ENCODE assay signal across 8 cellular contexts in genomic region chrX:49041683-49042529, GRCh38. TPM values are rescaled to one million over a fixed set of nuclear protein-coding genes. Genes with fewer than 3 reads are reported as not detected.
DNase-seq lines count a peak whose midpoint lies in the region; ATAC-seq and TF ChIP-seq lines count a peak whose summit lies in the region.

No MANE protein-coding gene starts in this region.

- DNase-seq in DMS 273 (lab: John Stamatoyannopoulos, UW; ENCODE audit: unreplicated experiment) = peak; percentile 49
- no peak for DNase-seq in DMS 273 treated with DMSO at 0.1 percent for 48 hours (lab: John Stamatoyannopoulos, UW)
- DNase-seq in OCI-LY7 (ENCODE audit: low spot score) = peak; percentile 27
- DNase-seq in central memory CD4-positive, alpha-beta T cell = peak; percentile 13
- no peak for DNase-seq in memory B cell (ENCODE audit: low spot score in 2 of 2)
- no peak for DNase-seq in uterus
- no peak for DNase-seq in omental fat pad (ENCODE audit: low spot score)

- TSS peak; percentile 62 for BruUV-seq in OCI-LY7 (replicated peaks; lab: Mats Ljungman, UMichigan)

- ATAC-seq in memory B cell (ENCODE audit: low read depth) (no peak), HG02763 (IDR thresholded peaks at IDR 0.05; ENCODE audit: unreplicated experiment) (no peak), omental fat pad (ENCODE audit: low FRiP score) (no peak)

- H3K79me2 ChIP-seq in OCI-LY7 (ENCODE audit: insufficient read depth, low read depth, low read length) = peaks cover 13% of the 10 kb centered on the region; the same call in 1 of the 2 replicates

- H3K4me1 Mint-ChIP-seq in memory B cell = peaks cover 20% of the 10 kb centered on the region

- H3K27ac Mint-ChIP-seq in memory B cell = peak overlapping the region; percentile 96

- POLR2A ChIA-PET in OCI-LY7 (lab: Charles Lee) = interaction anchor here (0.5 to 3.3 kb wide), 6 partner anchors 39 to 126 kb away, joined by 3 to 12 read pairs (median 3); partner anchors contain the start of gene GRIPAP1

- peaks cover 45% of the 10 kb centered on the region for H3K4me1 ChIP-seq in OCI-LY7 (ENCODE audit: insufficient read depth, low read length, poor library complexity, severe bottlenecking)
- H3K4me1 ChIP-seq in uterus = peaks cover 0 to 4% of the 10 kb centered on the region in 2 donors

- peak overlapping the region; percentile 92 for H3K4me2 ChIP-seq in OCI-LY7 (ENCODE audit: low read length)

- H3K9me2 ChIP-seq in OCI-LY7 (ENCODE audit: insufficient read depth, low read length) = no peaks in the 10 kb centered on the region

- intact Hi-C loops in OCI-LY7 (cut with micrococcal nuclease; ENCODE audit: unreplicated experiment) (loop anchor here (2.0 to 5.0 kb wide), 4 partner anchors 39 to 145 kb away; partner anchors contain the start of genes GRIPAP1, PIM2, PQBP1 and TIMM17B), uterus (cut with DNase I; ENCODE audit: low total_unique reads) (no loop called here)

- no peaks in the 10 kb centered on the region for H3K27me3 ChIP-seq in uterus

- peak overlapping the region; percentile 86 for H3K4me3 Mint-ChIP-seq in memory B cell

- H3K27ac ChIP-seq in OCI-LY7 (ENCODE audit: low read depth, low read length, poor library complexity, severe bottlenecking) (peak overlapping the region; percentile 55), uterus (peak overlapping the region; percentile 97 to 98)

- no peaks in the 10 kb centered on the region for H3K9me3 ChIP-seq in OCI-LY7 (ENCODE audit: low read length)
- H3K9me3 ChIP-seq in uterus = no peaks in the 10 kb centered on the region

- H3K9me3 Mint-ChIP-seq in memory B cell = no peaks in the 10 kb centered on the region

- peaks cover 4% of the 10 kb centered on the region for H3K36me3 Mint-ChIP-seq in memory B cell

- CTCF ChIA-PET in OCI-LY7 (lab: Charles Lee; ENCODE audit: unreplicated experiment) = no interaction called here

- H3K27me3 Mint-ChIP-seq in memory B cell = no peaks in the 10 kb centered on the region

- H3K36me3 ChIP-seq in OCI-LY7 (ENCODE audit: insufficient read depth, low read length) (peaks cover 25% of the 10 kb centered on the region), uterus (no peaks in the 10 kb centered on the region)

- no peak overlapping the region for H2AFZ ChIP-seq in OCI-LY7 (ENCODE audit: low read length)

- no peak for TF ChIP-seq POLR2A in uterus (IDR thresholded peaks at IDR 0.05)

- H3K4me3 ChIP-seq in OCI-LY7 (ENCODE audit: low read depth, low read length, poor library complexity, severe bottlenecking) (peak overlapping the region; percentile 84), uterus (peak overlapping the region; percentile 56 to 57)

- no peak for TF ChIP-seq CTCF in OCI-LY7 (conservative IDR thresholded peaks at IDR 0.05; ENCODE audit: low read length)
- no peak for TF ChIP-seq CTCF in uterus (IDR thresholded peaks at IDR 0.05)
- TF ChIP-seq CTCF in omental fat pad (IDR thresholded peaks at IDR 0.05) = no peak

- H4K20me1 ChIP-seq in OCI-LY7 (ENCODE audit: insufficient read depth, low read length) = no peaks in the 10 kb centered on the region

RNA-seq across cellular contexts. Expression of gene TFE3, which starts 1.3 kb away (rescaled TPM):
- 7.6 and 10.2 TPM in 2 replicates for total RNA-seq in OCI-LY7 (2014; rRNA removed; shearing (Covaris generic))
- 19.0 and 19.8 TPM in 2 replicates for total RNA-seq in OCI-LY7 (2022)
- 10 to 100 TPM; 16.7 to 75.0 (median 38.7) TPM for total RNA-seq in uterus
- total RNA-seq in omental fat pad = 100 to 1,000 TPM in 3 of 4 donors, 10 to 100 TPM in 1; 89.8 to 124 (median 116) TPM

RNA-seq across cellular contexts. Expression of gene CCDC120, which starts 16.9 kb away (rescaled TPM):
- total RNA-seq in OCI-LY7 (2014; rRNA removed; shearing (Covaris generic)) = 0.95 and 1.4 TPM in 2 replicates
- total RNA-seq in OCI-LY7 (2022) = 3.6 and 4.1 TPM in 2 replicates
- 10 to 100 TPM in 1 of 4 donors, 1 to 10 TPM in 3; 2.0 to 12.0 (median 4.2) TPM for total RNA-seq in uterus
- total RNA-seq in omental fat pad = 1 to 10 TPM; 1.1 to 3.2 (median 2.5) TPM

RNA-seq across cellular contexts. Expression of gene PRAF2, which starts 31.9 kb away (rescaled TPM):
- total RNA-seq in OCI-LY7 (2014; rRNA removed; shearing (Covaris generic)) = 2.3 and 8.1 TPM in 2 replicates
- 17.5 and 20.3 TPM in 2 replicates for total RNA-seq in OCI-LY7 (2022)
- 10 to 100 TPM in 2 of 4 donors, 1 to 10 TPM in 1, under 1 TPM in 1; 0.77 to 45.2 (median 23.8) TPM for total RNA-seq in uterus
- total RNA-seq in omental fat pad = 10 to 100 TPM in 3 of 4 donors, 1 to 10 TPM in 1; 7.8 to 17.3 (median 12.3) TPM

RNA-seq across cellular contexts. Expression of gene WDR45, which starts 37.8 kb away (rescaled TPM):
- 32.4 and 37.6 TPM in 2 replicates for total RNA-seq in OCI-LY7 (2014; rRNA removed; shearing (Covaris generic))
- 46.2 and 48.7 TPM in 2 replicates for total RNA-seq in OCI-LY7 (2022)
- total RNA-seq in uterus = 10 to 100 TPM; 37.6 to 96.5 (median 58.7) TPM
- 100 to 1,000 TPM in 3 of 4 donors, 10 to 100 TPM in 1; 90.8 to 131 (median 116) TPM for total RNA-seq in omental fat pad

RNA-seq across cellular contexts. Expression of gene GRIPAP1, which starts 39.8 kb away (rescaled TPM):
- total RNA-seq in OCI-LY7 (2014; rRNA removed; shearing (Covaris generic)) = 27.5 and 42.7 TPM in 2 replicates
- total RNA-seq in OCI-LY7 (2022) (95.9 and 98.3 TPM in 2 replicates), uterus (10 to 100 TPM; 15.4 to 57.6 (median 22.0) TPM), omental fat pad (10 to 100 TPM; 25.1 to 44.5 (median 32.2) TPM)

Comparison
In these comparisons a context has a peak if more than half of its experiments do, and no peak if none do; other contexts are left out.
1. DNase-seq: peak in DMS 273 (single experiment), OCI-LY7 (single experiment) and central memory CD4-positive, alpha-beta T cell (single experiment); none in DMS 273 treated with DMSO at 0.1 percent for 48 hours (single experiment), memory B cell (0 of 2), uterus (0 of 2) and omental fat pad (single experiment).